ENCODE assay signal across 8 cellular contexts in genomic region chr7:98617051-98617959, GRCh38.
DNase-seq lines count a peak whose midpoint lies in the region; ATAC-seq lines count a peak whose summit lies in the region.

Gene NPTX2 (plus strand): TSS chr7:98617285. CDS start chr7:98617462, 177 bp downstream.

- H3K4me1 Mint-ChIP-seq in activated naive CD8-positive, alpha-beta T cell treated with anti-CD3 and anti-CD28 coated beads, Interleukin-2, amount 50 U/mL, for 24 hours: peaks cover 24% of the 10 kb centered on the region

- peak within 1 kb of the TSS; percentile 62 for H3K4me3 ChIP-seq in iPS-18c (ENCODE audit: insufficient read depth, low read depth, low read length)

- peaks cover 57% of the 10 kb centered on the region for H3K27me3 Mint-ChIP-seq in activated naive CD8-positive, alpha-beta T cell treated with anti-CD3 and anti-CD28 coated beads, Interleukin-2, amount 50 U/mL, for 24 hours

- peaks cover 3% of the 10 kb centered on the region for H3K9me3 Mint-ChIP-seq in activated naive CD8-positive, alpha-beta T cell treated with anti-CD3 and anti-CD28 coated beads, Interleukin-2, amount 50 U/mL, for 24 hours

- no peaks in the 10 kb centered on the region for H3K36me3 Mint-ChIP-seq in activated naive CD8-positive, alpha-beta T cell treated with anti-CD3 and anti-CD28 coated beads, Interleukin-2, amount 50 U/mL, for 24 hours (ENCODE audit: low read depth)

- H3K4me3 Mint-ChIP-seq in activated naive CD8-positive, alpha-beta T cell treated with anti-CD3 and anti-CD28 coated beads, Interleukin-2, amount 50 U/mL, for 24 hours: no peak within 1 kb of the TSS

- peak; percentile 10 for ATAC-seq in activated naive CD8-positive, alpha-beta T cell treated with anti-CD3 and anti-CD28 coated beads, Interleukin-2, amount 50 U/mL, for 24 hours
- no peak for ATAC-seq in GM19452 (IDR thresholded peaks at IDR 0.05; ENCODE audit: unreplicated experiment)

- peak; percentile 7 for DNase-seq in stimulated activated CD4-positive, alpha-beta T cell treated with anti-CD3 and anti-CD28 coated beads, Interleukin-12 subunit alpha, Interleukin-12 subunit beta, amount 100 ng/mL, for 4 hours
- DNase-seq in stimulated activated CD4-positive, alpha-beta T cell treated with anti-CD3 and anti-CD28 coated beads, Interleukin-4, amount 100 ng/mL, for 1 hour: no peak
- peak; percentile 32 for DNase-seq in activated naive CD8-positive, alpha-beta T cell treated with anti-CD3 and anti-CD28 coated beads, Interleukin-2, amount 50 U/mL, for 24 hours
- DNase-seq in stimulated activated CD8-positive, alpha-beta memory T cell treated with anti-CD3 and anti-CD28 coated beads, Interleukin-4, amount 100 ng/mL, for 48 hours: peak; percentile 50
- DNase-seq in NCI-H1417 treated with DMSO at 0.1 percent for 48 hours (lab: John Stamatoyannopoulos, UW) (no peak), AML-193 (lab: John Stamatoyannopoulos, UW) (no peak)

- H3K9me3 ChIP-seq in iPS-18c (ENCODE audit: control insufficient read depth, insufficient read depth, low read length): peaks cover 4% of the 10 kb centered on the region

- H3K27ac Mint-ChIP-seq in activated naive CD8-positive, alpha-beta T cell treated with anti-CD3 and anti-CD28 coated beads, Interleukin-2, amount 50 U/mL, for 24 hours: no peak within 1 kb of the TSS

Comparison
In these comparisons a context has a peak if more than half of its experiments do, and no peak if none do; other contexts are left out.
1. DNase-seq: peak in stimulated activated CD4-positive, alpha-beta T cell treated with anti-CD3 and anti-CD28 coated beads, Interleukin-12 subunit alpha, Interleukin-12 subunit beta, amount 100 ng/mL, for 4 hours (single experiment), activated naive CD8-positive, alpha-beta T cell treated with anti-CD3 and anti-CD28 coated beads, Interleukin-2, amount 50 U/mL, for 24 hours (single experiment) and stimulated activated CD8-positive, alpha-beta memory T cell treated with anti-CD3 and anti-CD28 coated beads, Interleukin-4, amount 100 ng/mL, for 48 hours (single experiment); none in stimulated activated CD4-positive, alpha-beta T cell treated with anti-CD3 and anti-CD28 coated beads, Interleukin-4, amount 100 ng/mL, for 1 hour (single experiment), NCI-H1417 treated with DMSO at 0.1 percent for 48 hours (single experiment) and AML-193 (0 of 2).